Comparison of ENCODE assay signal across 16 cellular contexts in the genomic region with DNA sequence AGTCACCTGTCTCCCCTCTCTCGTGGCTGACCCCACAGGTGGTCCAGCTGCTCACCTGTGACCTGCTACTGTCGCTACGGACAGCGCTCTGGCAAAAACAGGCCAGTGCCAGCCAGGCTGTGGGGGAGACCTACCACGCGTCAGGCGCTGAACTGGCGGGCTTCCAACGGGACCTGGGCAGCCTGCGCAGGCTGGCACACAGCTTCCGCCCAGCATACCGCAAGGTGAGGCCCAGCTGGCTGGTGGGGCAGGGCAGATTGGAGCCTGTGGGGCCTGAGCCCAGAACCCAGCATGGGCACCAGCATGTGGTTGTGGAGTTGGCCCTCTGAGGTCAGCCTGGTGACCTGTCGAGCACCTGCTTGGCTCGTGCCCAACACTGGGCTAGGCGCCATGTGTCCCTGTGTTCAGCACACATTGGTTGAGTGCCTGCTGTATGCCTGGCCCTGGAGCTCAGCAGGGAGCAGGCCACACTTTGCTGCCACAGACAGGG. TPM values are rescaled to one million over a fixed set of nuclear protein-coding genes. Genes with fewer than 3 reads are reported as not detected.
DNase-seq lines count a peak whose midpoint lies in the region; ATAC-seq and TF ChIP-seq lines count a peak whose summit lies in the region.
"Had no signal": no experiment of that assay in that cellular context is flagged by ENCODE, and none has a peak within 500 bp of the region (broad histone marks: within the 10 kb centered on the region; RNA-seq: fewer than 3 reads in every experiment).

No MANE protein-coding gene starts in this region.

- DNase-seq in NCI-H345 (lab: John Stamatoyannopoulos, UW): peak; percentile 8
- DNase-seq in NCI-H345 treated with DMSO at 0.1 percent for 48 hours (lab: John Stamatoyannopoulos, UW; ENCODE audit: unreplicated experiment): no peak
- peak; percentile 61 to 78 for DNase-seq in cerebellar nuclear complex (lab: John Stamatoyannopoulos, UW)
- no peak for DNase-seq in effector CD8-positive, alpha-beta T cell (lab: John Stamatoyannopoulos, UW)
- DNase-seq in NCI-H1105 treated with DMSO at 0.1 percent for 48 hours (lab: John Stamatoyannopoulos, UW): no peak
- DNase-seq: activated CD4-positive, alpha-beta T cell treated with anti-CD3 and anti-CD28 coated beads for 48 hours; activated naive CD8-positive, alpha-beta T cell treated with anti-CD3 and anti-CD28 coated beads, Interleukin-2, amount 50 U/mL, for 24 hours; CD8-positive, alpha-beta T cell; islet precursor cell; NCI-H2227 treated with DMSO at 0.1 percent for 48 hours; T1000 had no signal

- H3K27ac ChIP-seq in liver (ENCODE audit: low read depth in 1 of 2, low read length in 2 of 2): peak overlapping the region; percentile 47 to 84

- TF ChIP-seq RAD21 in liver (IDR thresholded peaks at IDR 0.05): no peak

- 42% methylated on average over 15 of the region's 15 CpGs for WGBS in liver

- H3K4me1 ChIP-seq in liver (ENCODE audit: control insufficient read depth in 4 of 4, insufficient read depth in 4 of 4, low read length in 3 of 4): peaks cover 2 to 33% (median 20%) of the 10 kb centered on the region in 4 donors

- no peaks in the 10 kb centered on the region for H3K9me3 ChIP-seq in liver (ENCODE audit: control insufficient read depth in 4 of 4, low read length in 3 of 4)

- H3K27me3 ChIP-seq in liver (ENCODE audit: control insufficient read depth in 4 of 4, insufficient read depth in 4 of 4, low read length in 3 of 4): no peaks in the 10 kb centered on the region

- no peak overlapping the region for H3K4me3 ChIP-seq in liver (ENCODE audit: low read depth in 1 of 3, low read length in 3 of 3)

- no peak overlapping the region for H3K9ac ChIP-seq in liver (ENCODE audit: low read depth in 1 of 2, low read length in 2 of 2)

- peaks cover 31 to 52% (median 44%) of the 10 kb centered on the region in 4 donors for H3K36me3 ChIP-seq in liver (ENCODE audit: control insufficient read depth in 4 of 4, insufficient read depth in 3 of 4, low read depth in 1 of 4, low read length in 3 of 4)

- no peak for ATAC-seq in HG03354 (IDR thresholded peaks at IDR 0.05; ENCODE audit: poor library complexity, severe bottlenecking, unreplicated experiment)
- no peak for ATAC-seq in GM19455 (IDR thresholded peaks at IDR 0.05; ENCODE audit: unreplicated experiment)
- ATAC-seq: activated naive CD8-positive, alpha-beta T cell treated with anti-CD3 and anti-CD28 coated beads, Interleukin-2, amount 50 U/mL, for 24 hours; CD8-positive, alpha-beta T cell had no signal

- no peak for TF ChIP-seq CTCF in liver (IDR thresholded peaks at IDR 0.05; ENCODE audit: low read depth, low read length, missing input control)

TF ChIP-seq in liver, 16 proteins besides CTCF, POLR2A, EP300 and RAD21:
- peak; percentile 67 for TF ChIP-seq NR2F2 (IDR thresholded peaks at IDR 0.05)
- TF ChIP-seq GABPA (IDR thresholded peaks at IDR 0.05 in 1 of 2, conservative IDR thresholded peaks at IDR 0.05 in 1 of 2): no peak
- TF ChIP-seq, protein P1, sequence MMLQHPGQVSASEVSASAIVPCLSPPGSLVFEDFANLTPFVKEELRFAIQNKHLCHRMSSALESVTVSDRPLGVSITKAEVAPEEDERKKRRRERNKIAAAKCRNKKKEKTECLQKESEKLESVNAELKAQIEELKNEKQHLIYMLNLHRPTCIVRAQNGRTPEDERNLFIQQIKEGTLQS (IDR thresholded peaks at IDR 0.05): no peak
- TF ChIP-seq, protein P2, sequence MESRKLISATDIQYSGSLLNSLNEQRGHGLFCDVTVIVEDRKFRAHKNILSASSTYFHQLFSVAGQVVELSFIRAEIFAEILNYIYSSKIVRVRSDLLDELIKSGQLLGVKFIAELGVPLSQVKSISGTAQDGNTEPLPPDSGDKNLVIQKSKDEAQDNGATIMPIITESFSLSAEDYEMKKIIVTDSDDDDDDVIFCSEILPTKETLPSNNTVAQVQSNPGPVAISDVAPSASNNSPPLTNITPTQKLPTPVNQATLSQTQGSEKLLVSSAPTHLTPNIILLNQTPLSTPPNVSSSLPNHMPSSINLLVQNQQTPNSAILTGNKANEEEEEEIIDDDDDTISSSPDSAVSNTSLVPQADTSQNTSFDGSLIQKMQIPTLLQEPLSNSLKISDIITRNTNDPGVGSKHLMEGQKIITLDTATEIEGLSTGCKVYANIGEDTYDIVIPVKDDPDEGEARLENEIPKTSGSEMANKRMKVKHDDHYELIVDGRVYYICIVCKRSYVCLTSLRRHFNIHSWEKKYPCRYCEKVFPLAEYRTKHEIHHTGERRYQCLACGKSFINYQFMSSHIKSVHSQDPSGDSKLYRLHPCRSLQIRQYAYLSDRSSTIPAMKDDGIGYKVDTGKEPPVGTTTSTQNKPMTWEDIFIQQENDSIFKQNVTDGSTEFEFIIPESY (IDR thresholded peaks at IDR 0.05): no peak
- TF ChIP-seq FOXA1 (IDR thresholded peaks at IDR 0.05): peak; percentile 15
- TF ChIP-seq HNF4G (IDR thresholded peaks at IDR 0.05): no peak
- peak; percentile 54 to 89 for TF ChIP-seq HNF4A (conservative IDR thresholded peaks at IDR 0.05)
- TF ChIP-seq, protein P3, sequence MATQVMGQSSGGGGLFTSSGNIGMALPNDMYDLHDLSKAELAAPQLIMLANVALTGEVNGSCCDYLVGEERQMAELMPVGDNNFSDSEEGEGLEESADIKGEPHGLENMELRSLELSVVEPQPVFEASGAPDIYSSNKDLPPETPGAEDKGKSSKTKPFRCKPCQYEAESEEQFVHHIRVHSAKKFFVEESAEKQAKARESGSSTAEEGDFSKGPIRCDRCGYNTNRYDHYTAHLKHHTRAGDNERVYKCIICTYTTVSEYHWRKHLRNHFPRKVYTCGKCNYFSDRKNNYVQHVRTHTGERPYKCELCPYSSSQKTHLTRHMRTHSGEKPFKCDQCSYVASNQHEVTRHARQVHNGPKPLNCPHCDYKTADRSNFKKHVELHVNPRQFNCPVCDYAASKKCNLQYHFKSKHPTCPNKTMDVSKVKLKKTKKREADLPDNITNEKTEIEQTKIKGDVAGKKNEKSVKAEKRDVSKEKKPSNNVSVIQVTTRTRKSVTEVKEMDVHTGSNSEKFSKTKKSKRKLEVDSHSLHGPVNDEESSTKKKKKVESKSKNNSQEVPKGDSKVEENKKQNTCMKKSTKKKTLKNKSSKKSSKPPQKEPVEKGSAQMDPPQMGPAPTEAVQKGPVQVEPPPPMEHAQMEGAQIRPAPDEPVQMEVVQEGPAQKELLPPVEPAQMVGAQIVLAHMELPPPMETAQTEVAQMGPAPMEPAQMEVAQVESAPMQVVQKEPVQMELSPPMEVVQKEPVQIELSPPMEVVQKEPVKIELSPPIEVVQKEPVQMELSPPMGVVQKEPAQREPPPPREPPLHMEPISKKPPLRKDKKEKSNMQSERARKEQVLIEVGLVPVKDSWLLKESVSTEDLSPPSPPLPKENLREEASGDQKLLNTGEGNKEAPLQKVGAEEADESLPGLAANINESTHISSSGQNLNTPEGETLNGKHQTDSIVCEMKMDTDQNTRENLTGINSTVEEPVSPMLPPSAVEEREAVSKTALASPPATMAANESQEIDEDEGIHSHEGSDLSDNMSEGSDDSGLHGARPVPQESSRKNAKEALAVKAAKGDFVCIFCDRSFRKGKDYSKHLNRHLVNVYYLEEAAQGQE (IDR thresholded peaks at IDR 0.05): peak; percentile 95
- TF ChIP-seq RXRA (IDR thresholded peaks at IDR 0.05): peak; percentile 85 to 86
- TF ChIP-seq SP1 (IDR thresholded peaks at IDR 0.05): peak; percentile 59
- peak; percentile 65 for TF ChIP-seq YY1 (IDR thresholded peaks at IDR 0.05)
- TF ChIP-seq FOXA2 (IDR thresholded peaks at IDR 0.05): no peak
- TF ChIP-seq, protein P4, sequence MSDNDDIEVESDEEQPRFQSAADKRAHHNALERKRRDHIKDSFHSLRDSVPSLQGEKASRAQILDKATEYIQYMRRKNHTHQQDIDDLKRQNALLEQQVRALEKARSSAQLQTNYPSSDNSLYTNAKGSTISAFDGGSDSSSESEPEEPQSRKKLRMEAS (IDR thresholded peaks at IDR 0.05): peak; percentile 91
- no peak for TF ChIP-seq TAF1 (conservative IDR thresholded peaks at IDR 0.05)
- no peak for TF ChIP-seq EGR1 (IDR thresholded peaks at IDR 0.05; ENCODE audit: low read depth in 2 of 2)
- no peak for TF ChIP-seq JUND (IDR thresholded peaks at IDR 0.05)

RNA-seq across cellular contexts. Expression of a gene that starts 11.9 kb away (rescaled TPM):
- not detected for total RNA-seq in liver
- not detected for polyA plus RNA-seq in liver
- total RNA-seq: chondrocyte, subcutaneous adipose tissue had no signal

RNA-seq across cellular contexts. Expression of a gene that starts 23.6 kb away (rescaled TPM):
- total RNA-seq in liver: under 1 TPM; under 0.01 to 0.37 TPM
- polyA plus RNA-seq in liver: under 1 TPM; 0.02 to 0.26 TPM
- total RNA-seq: subcutaneous adipose tissue had no signal

RNA-seq across cellular contexts. Expression of a gene that starts 44.0 kb away (rescaled TPM):
- total RNA-seq in liver: 10 to 100 TPM in 1 of 2 donors, under 1 TPM in 1; 0.17 to 26.3 TPM
- polyA plus RNA-seq in liver: 1 to 10 TPM; 1.7 to 2.9 TPM

Comparison
In these comparisons a context has a peak if more than half of its experiments do, and no peak if none do; other contexts are left out.
1. DNase-seq: peak in NCI-H345 (single experiment) and cerebellar nuclear complex (2 of 2); none in NCI-H345 treated with DMSO at 0.1 percent for 48 hours (single experiment), effector CD8-positive, alpha-beta T cell (single experiment) and NCI-H1105 treated with DMSO at 0.1 percent for 48 hours (single experiment).